24 cellular contexts compared by ENCODE assay signal in genomic region chr5:2670856-2671404, GRCh38.
"Had no signal": no experiment of that assay in that cellular context is flagged by ENCODE, and none has a peak within 500 bp of the region (broad histone marks: within the 10 kb centered on the region; RNA-seq: fewer than 3 reads in every experiment).

No MANE protein-coding gene starts in this region.

- FAIRE-seq: bronchial epithelial cell had no signal

- ATAC-seq: activated CD4-positive, CD25-positive, alpha-beta regulatory T cell treated with anti-CD3 and anti-CD28 coated beads, Interleukin-2, amount 50 U/mL, for 24 hours; activated CD8-positive, alpha-beta memory T cell treated with anti-CD3 and anti-CD28 coated beads, Interleukin-2, amount 10 ng/mL, durations not matched to agents 7 days and 5 days; Panc1; SK-N-SH treated with all-trans-retinoic acid at 6 μM for 48 hours had no signal

- DNase-seq: activated CD4-positive, alpha-beta T cell treated with anti-CD3 and anti-CD28 coated beads for 4 hours; activated CD4-positive, alpha-beta T cell treated with anti-CD3 and anti-CD28 coated beads, Interleukin-2, amount 50 U/mL, for 4 hours; activated CD8-positive, alpha-beta memory T cell treated with anti-CD3 and anti-CD28 coated beads, Interleukin-2, amount 10 ng/mL, durations not matched to agents 7 days and 5 days; activated effector memory CD4-positive, alpha-beta T cell treated with Interleukin-2 at 50 U/mL for 16 hours; activated naive CD4-positive, alpha-beta T cell; activated T-cell treated with anti-CD3 and anti-CD28 coated beads, Interleukin-2, amount 50 U/mL, for 24 hours; aorta; central memory CD4-positive, alpha-beta T cell; Kasumi-1; NCI-H1048; NCI-H146; NCI-H187 treated with DMSO at 0.1 percent for 48 hours; NCI-H2081 treated with DMSO at 0.1 percent for 48 hours; NCI-H2171 treated with DMSO at 0.1 percent for 48 hours; NCI-H226; NCI-H82; NK-92 treated with Interleukin-12 subunit alpha and Interleukin-12 subunit beta, amount 100 ng/mL, for 24 hours; OCI-M1; SHP77; SW 1271 had no signal
